In genomic region chr14:63438065-63438757, GRCh38 we compare ENCODE assay signal across 1 cellular context.
TF ChIP-seq lines count a peak whose summit lies in the region.

No MANE protein-coding gene starts in this region.

TF ChIP-seq in SK-N-SH, 30 proteins besides CTCF, POLR2A, EP300 and RAD21 (continued from another document):
- TF ChIP-seq JUND (IDR thresholded peaks at IDR 0.05) (peak; percentile 17; the same call in 1 of the 2 replicates), GATA2 (CRISPR knock-in tag; IDR thresholded peaks at IDR 0.05) (no peak), ZBTB33 (IDR thresholded peaks at IDR 0.05; ENCODE audit: borderline replicate concordance, low read depth) (no peak), FOSL2 (IDR thresholded peaks at IDR 0.05; ENCODE audit: borderline replicate concordance, low read depth) (no peak), MXI1 (IDR thresholded peaks at IDR 0.05; ENCODE audit: low read depth, low read length) (peak; percentile 36; the same call in 1 of the 2 replicates), NFIC (IDR thresholded peaks at IDR 0.05; ENCODE audit: borderline replicate concordance) (peak; percentile 94), NRF1 (IDR thresholded peaks at IDR 0.05; ENCODE audit: low read depth, low read length) (no peak)
